Comparison of ENCODE assay signal across 10 cellular contexts in genomic region chr16:88384222-88385111, GRCh38. TPM values are rescaled to one million over a fixed set of nuclear protein-coding genes. Genes with fewer than 3 reads are reported as not detected.
DNase-seq lines count a peak whose midpoint lies in the region; ATAC-seq and TF ChIP-seq lines count a peak whose summit lies in the region.
"Had no signal": no experiment of that assay in that cellular context is flagged by ENCODE, and none has a peak within 500 bp of the region (broad histone marks: within the 10 kb centered on the region; RNA-seq: fewer than 3 reads in every experiment).

No MANE protein-coding gene starts in this region.

- ATAC-seq in left ventricle myocardium superior (no peak), HG02571 (IDR thresholded peaks at IDR 0.05; ENCODE audit: unreplicated experiment) (no peak), HG03045 (IDR thresholded peaks at IDR 0.05; ENCODE audit: unreplicated experiment) (no peak), GM18868 (IDR thresholded peaks at IDR 0.05; ENCODE audit: unreplicated experiment) (no peak), gastroesophageal sphincter (no peak)

- WGBS in gastroesophageal sphincter (ENCODE audit: low coverage in 1 of 2), 2 donors, result 73 to 80% methylated on average over 3 to 7 of the region's 18 CpGs

- no peak for TF ChIP-seq POLR2A in gastroesophageal sphincter (IDR thresholded peaks at IDR 0.05)

- H3K9ac ChIP-seq in HUES6 (ENCODE audit: low read length) (no peak overlapping the region), skeletal muscle tissue (ENCODE audit: low read depth in 1 of 3, low read length in 3 of 3) (peak overlapping the region in 1 of 3 donors; percentile 72)

- H3K36me3 ChIP-seq in HUES6 (ENCODE audit: control insufficient read depth, insufficient read depth, low read length) (no peaks in the 10 kb centered on the region), skeletal muscle tissue (ENCODE audit: control insufficient read depth in 3 of 3, insufficient read depth in 3 of 3, low read length in 3 of 3) (no peaks in the 10 kb centered on the region), gastroesophageal sphincter (no peaks in the 10 kb centered on the region)

- peaks cover 6% of the 10 kb centered on the region; the same call in 1 of the 2 replicates for H3K9me3 ChIP-seq in HUES6 (ENCODE audit: control insufficient read depth, insufficient read depth, low read depth, low read length)
- H3K9me3 ChIP-seq in skeletal muscle tissue (ENCODE audit: control insufficient read depth in 3 of 3, low read length in 3 of 3), result no peaks in the 10 kb centered on the region
- no peaks in the 10 kb centered on the region for H3K9me3 ChIP-seq in gastroesophageal sphincter

- H3K4me1 ChIP-seq in HUES6 (ENCODE audit: control insufficient read depth, insufficient read depth, low read length) (peaks cover 21% of the 10 kb centered on the region), skeletal muscle tissue (ENCODE audit: control insufficient read depth in 3 of 3, insufficient read depth in 3 of 3, low read length in 3 of 3) (peaks cover 18 to 45% (median 37%) of the 10 kb centered on the region in 3 donors), gastroesophageal sphincter (peaks cover 0 to 34% (median 0%) of the 10 kb centered on the region in 3 donors)

- H3K27ac ChIP-seq in HUES6 (ENCODE audit: low read depth, low read length) (no peak overlapping the region), skeletal muscle tissue (ENCODE audit: low read depth, low read length) (no peak overlapping the region), gastroesophageal sphincter (peak overlapping the region in 1 of 4 donors; percentile 57)

- intact Hi-C loops in left ventricle myocardium superior (cut with micrococcal nuclease), result no loop called here

- H3K4me3 ChIP-seq in HUES6 (ENCODE audit: low read depth, low read length) (peak overlapping the region; percentile 47), WI38 (ENCODE audit: low read depth, low read length) (peak overlapping the region; percentile 75), skeletal muscle tissue (ENCODE audit: low read length in 3 of 3) (peak overlapping the region; percentile 39 to 66 (median 43)), gastroesophageal sphincter (peak overlapping the region in 1 of 2 donors; percentile 55)

- TF ChIP-seq EP300 in gastroesophageal sphincter (IDR thresholded peaks at IDR 0.05), result no peak

- H3K27me3 ChIP-seq in HUES6 (ENCODE audit: control insufficient read depth, insufficient read depth, low read length) (peaks cover 70% of the 10 kb centered on the region), skeletal muscle tissue (ENCODE audit: control insufficient read depth in 3 of 3, insufficient read depth in 3 of 3, low read length in 3 of 3) (peaks cover 3 to 13% (median 4%) of the 10 kb centered on the region in 3 donors), gastroesophageal sphincter (peaks cover 71% of the 10 kb centered on the region)

- DNase-seq in left ventricle myocardium superior, result peak; percentile 16
- DNase-seq: activated CD4-positive, alpha-beta T cell treated with anti-CD3 and anti-CD28 coated beads for 1 hour; naive thymus-derived CD8-positive, alpha-beta T cell had no signal

- TF ChIP-seq CTCF in WI38 (IDR thresholded peaks at IDR 0.05; ENCODE audit: low read depth, low read length) (no peak), gastroesophageal sphincter (IDR thresholded peaks at IDR 0.05) (no peak)

RNA-seq across cellular contexts. Expression of gene ZNF469, which starts 1.7 kb away (rescaled TPM):
- total RNA-seq in left ventricle myocardium superior (1.0 TPM), skeletal muscle tissue (3.7 TPM), gastroesophageal sphincter (1 to 10 TPM in 3 of 4 donors, under 1 TPM in 1; 0.96 to 4.8 (median 2.1) TPM)
